9 cellular contexts compared by ENCODE assay signal in genomic region chr15:52139599-52140462, GRCh38. TPM values are rescaled to one million over a fixed set of nuclear protein-coding genes. Genes with fewer than 3 reads are reported as not detected.
A peak's percentile ranks its signal among the peaks of the same experiment; 100 is the strongest.
DNase-seq lines count a peak whose midpoint lies in the region; ATAC-seq lines count a peak whose summit lies in the region.
"Had no signal": no experiment of that assay in that cellular context is flagged by ENCODE, and none has a peak within 500 bp of the region (broad histone marks: within the 10 kb centered on the region; RNA-seq: fewer than 3 reads in every experiment).

No MANE protein-coding gene starts in this region.

- intact Hi-C loops in Right ventricle myocardium superior (cut with DNase I), result no loop called here

- no peaks in the 10 kb centered on the region for H3K9me3 Mint-ChIP-seq in activated naive CD4-positive, alpha-beta T cell treated with anti-CD3 and anti-CD28 coated beads, Interleukin-2, amount 50 U/mL, for 72 hours

- DNase-seq in NCI-H446 (lab: John Stamatoyannopoulos, UW) (peak; percentile 47 to 66), NCI-H446 treated with DMSO at 0.1 percent for 48 hours (lab: John Stamatoyannopoulos, UW) (no peak), HUDEP-2 (lab: John Stamatoyannopoulos, UW; ENCODE audit: unreplicated experiment in 76 of 76) (peak in 64 of 76 experiments; percentile 4 to 71 (median 42)), SKM-1 (lab: John Stamatoyannopoulos, UW; ENCODE audit: unreplicated experiment) (peak; percentile 63), Right ventricle myocardium superior (peak; percentile 82), putamen (ENCODE audit: low spot score) (peak; percentile 58), DMS153 treated with DMSO at 0.1 percent for 48 hours (lab: John Stamatoyannopoulos, UW; ENCODE audit: unreplicated experiment) (no peak)
- DNase-seq in activated naive CD4-positive, alpha-beta T cell treated with anti-CD3 and anti-CD28 coated beads, Interleukin-2, amount 50 U/mL, for 72 hours (ENCODE audit: low spot score in 2 of 2), result peak in 1 of 2 donors; percentile 79

- peak; percentile 59 to 70 for ATAC-seq in activated naive CD4-positive, alpha-beta T cell treated with anti-CD3 and anti-CD28 coated beads, Interleukin-2, amount 50 U/mL, for 72 hours
- peak; percentile 68 for ATAC-seq in Right ventricle myocardium superior (ENCODE audit: poor library complexity)

- H3K27ac Mint-ChIP-seq in activated naive CD4-positive, alpha-beta T cell treated with anti-CD3 and anti-CD28 coated beads, Interleukin-2, amount 50 U/mL, for 72 hours, result peak overlapping the region; percentile 20 to 73

- no peaks in the 10 kb centered on the region for H3K36me3 Mint-ChIP-seq in activated naive CD4-positive, alpha-beta T cell treated with anti-CD3 and anti-CD28 coated beads, Interleukin-2, amount 50 U/mL, for 72 hours

RNA-seq across cellular contexts. Expression of gene BCL2L10, which starts 27.3 kb away (rescaled TPM):
- total RNA-seq in activated naive CD4-positive, alpha-beta T cell treated with anti-CD3 and anti-CD28 coated beads, Interleukin-2, amount 50 U/mL, for 72 hours, result not detected
- total RNA-seq in Right ventricle myocardium superior, result not detected
- total RNA-seq: urinary bladder had no signal

RNA-seq across cellular contexts. Expression of gene GNB5, which starts 51.4 kb away (rescaled TPM):
- total RNA-seq in activated naive CD4-positive, alpha-beta T cell treated with anti-CD3 and anti-CD28 coated beads, Interleukin-2, amount 50 U/mL, for 72 hours, result 10 to 100 TPM; 20.5 to 24.1 TPM
- 7.8 TPM for total RNA-seq in Right ventricle myocardium superior

Comparison
In these comparisons a context has a peak if more than half of its experiments do, and no peak if none do; other contexts are left out.
1. DNase-seq: peak in NCI-H446 (2 of 2), HUDEP-2 (64 of 76), SKM-1 (single experiment), Right ventricle myocardium superior (single experiment) and putamen (single experiment); none in NCI-H446 treated with DMSO at 0.1 percent for 48 hours (single experiment) and DMS153 treated with DMSO at 0.1 percent for 48 hours (single experiment).